ENCODE assay signal across 8 cellular contexts in genomic region chr12:120194226-120194533, GRCh38. TPM values are rescaled to one million over a fixed set of nuclear protein-coding genes. Genes with fewer than 3 reads are reported as not detected.
DNase-seq lines count a peak whose midpoint lies in the region; ATAC-seq and TF ChIP-seq lines count a peak whose summit lies in the region.

No MANE protein-coding gene starts in this region.

- in situ Hi-C loops in ACHN (cut with HindIII; ENCODE audit: low pct_ligation_motif_present, low pct_unique_long_range_greater_than_20kb, low sequenced_read_pairs), result no loop called here

- 0 to 1% (median 0%) methylated on average over 18 of the region's 18 CpGs for WGBS in stomach, 5 donors

- no peak for TF ChIP-seq POLR2A in stomach (IDR thresholded peaks at IDR 0.05)

- H3K9me2 ChIP-seq in GM23338 (ENCODE audit: insufficient read depth), result no peaks in the 10 kb centered on the region

- TF ChIP-seq CTCF in AG09309 (IDR thresholded peaks at IDR 0.05; ENCODE audit: control insufficient read depth, insufficient read depth, low read depth, low read length, missing control alignments), result no peak
- no peak for TF ChIP-seq CTCF in GM23338 (conservative IDR thresholded peaks at IDR 0.05; ENCODE audit: low read depth in 2 of 2)
- TF ChIP-seq CTCF in stomach (IDR thresholded peaks at IDR 0.05), result no peak

- H3K9me3 ChIP-seq in iPS-15b (ENCODE audit: control insufficient read depth, insufficient read depth, low read length), result no peaks in the 10 kb centered on the region
- H3K9me3 ChIP-seq in stomach, result no peaks in the 10 kb centered on the region

- intact Hi-C loops in stomach (cut with DNase I; ENCODE audit: low total_unique reads), result no loop called here

- H4K20me1 ChIP-seq in GM23338 (replicated peaks; ENCODE audit: insufficient read depth), result peaks cover 30% of the 10 kb centered on the region

- H3K27me3 Mint-ChIP-seq in GM23338 (ENCODE audit: insufficient read depth, low read depth, poor library complexity), result peaks cover 24% of the 10 kb centered on the region
- no peaks in the 10 kb centered on the region for H3K27me3 Mint-ChIP-seq in activated CD4-positive, alpha-beta memory T cell treated with anti-CD3 and anti-CD28 coated beads, Interleukin-2, amount 10 ng/mL, durations not matched to agents 7 days and 5 days

- DNase-seq in AG09309 (ENCODE audit: low read depth), result no peak
- no peak for DNase-seq in GM23338 (ENCODE audit: low spot score)
- no peak for DNase-seq in activated CD4-positive, alpha-beta memory T cell treated with anti-CD3 and anti-CD28 coated beads, Interleukin-2, amount 10 ng/mL, durations not matched to agents 7 days and 5 days
- DNase-seq in stomach, result no peak
- no peak for DNase-seq in NCI-H526 treated with DMSO at 0.1 percent for 48 hours (lab: John Stamatoyannopoulos, UW)
- no peak for DNase-seq in ACHN

- H3K36me3 ChIP-seq in GM23338 (ENCODE audit: insufficient read depth) (peaks cover 43% of the 10 kb centered on the region), iPS-15b (ENCODE audit: control insufficient read depth, insufficient read depth, low read length) (peaks cover 43% of the 10 kb centered on the region), stomach (peaks cover 46 to 61% (median 51%) of the 10 kb centered on the region in 4 donors)

- H3K4me1 Mint-ChIP-seq in GM23338, result peaks cover 24% of the 10 kb centered on the region
- H3K4me1 Mint-ChIP-seq in activated CD4-positive, alpha-beta memory T cell treated with anti-CD3 and anti-CD28 coated beads, Interleukin-2, amount 10 ng/mL, durations not matched to agents 7 days and 5 days, result peaks cover 59% of the 10 kb centered on the region

- H3K4me3 Mint-ChIP-seq in GM23338, result peak overlapping the region; percentile 94
- peak overlapping the region; percentile 87 for H3K4me3 Mint-ChIP-seq in activated CD4-positive, alpha-beta memory T cell treated with anti-CD3 and anti-CD28 coated beads, Interleukin-2, amount 10 ng/mL, durations not matched to agents 7 days and 5 days

- no peaks in the 10 kb centered on the region for H3K9me3 Mint-ChIP-seq in GM23338
- H3K9me3 Mint-ChIP-seq in activated CD4-positive, alpha-beta memory T cell treated with anti-CD3 and anti-CD28 coated beads, Interleukin-2, amount 10 ng/mL, durations not matched to agents 7 days and 5 days, result no peaks in the 10 kb centered on the region

- H3K4me1 ChIP-seq in GM23338 (ENCODE audit: insufficient read depth) (peaks cover 19% of the 10 kb centered on the region), iPS-15b (ENCODE audit: control insufficient read depth, insufficient read depth, low read length) (peaks cover 2% of the 10 kb centered on the region), stomach (peaks cover 51 to 77% (median 62%) of the 10 kb centered on the region in 4 donors)

- H3K4me2 ChIP-seq in GM23338, result peak overlapping the region; percentile 98

- H3K27ac ChIP-seq in GM23338 (ENCODE audit: low read depth), result peak overlapping the region; percentile 96
- peak overlapping the region; percentile 76 to 90 (median 87) for H3K27ac ChIP-seq in stomach

- CTCF ChIA-PET in activated CD4-positive, alpha-beta memory T cell treated with anti-CD3 and anti-CD28 coated beads, Interleukin-2, amount 10 ng/mL, durations not matched to agents 7 days and 5 days (lab: Charles Lee), result interaction anchor here (1.2 to 4.5 kb wide), 2 partner anchors 7 to 34 kb away, joined by 5 to 15 read pairs; partner anchors contain the start of gene RPLP0

- H3K4me3 ChIP-seq in AG09309 (ENCODE audit: control insufficient read depth, low read depth, low read length) (peak overlapping the region; percentile 64), GM23338 (peak overlapping the region; percentile 98), iPS-15b (ENCODE audit: low read depth, low read length) (peak overlapping the region; percentile 74), stomach (peak overlapping the region; percentile 74 to 99 (median 96))

- 0 out of 2 replicates have a peak overlapping the region, but pooled peaks have one; percentile 43 for H2AFZ ChIP-seq in GM23338

- POLR2A ChIA-PET in activated CD4-positive, alpha-beta memory T cell treated with anti-CD3 and anti-CD28 coated beads, Interleukin-2, amount 10 ng/mL, durations not matched to agents 7 days and 5 days (lab: Charles Lee), result interaction anchor here (1.1 to 14.8 kb wide), 5 partner anchors 7 to 98 kb away, joined by 3 to 349 read pairs (median 90); partner anchors contain the start of genes RAB35, RNU4-1, RNU4-2 and RPLP0

- H3F3A ChIP-seq in GM23338 (replicated peaks; ENCODE audit: low read depth), result peaks cover 46% of the 10 kb centered on the region

- H3K9ac ChIP-seq in iPS-15b (ENCODE audit: low read depth, low read length), result peak overlapping the region; percentile 96

- TF ChIP-seq EP300 in stomach (IDR thresholded peaks at IDR 0.05), result no peak

- peaks cover 75% of the 10 kb centered on the region for H3K79me2 ChIP-seq in GM23338 (replicated peaks; ENCODE audit: insufficient read depth)

- peak overlapping the region; percentile 92 for H3K27ac Mint-ChIP-seq in GM23338
- H3K27ac Mint-ChIP-seq in activated CD4-positive, alpha-beta memory T cell treated with anti-CD3 and anti-CD28 coated beads, Interleukin-2, amount 10 ng/mL, durations not matched to agents 7 days and 5 days, result peak overlapping the region; percentile 81

- no peaks in the 10 kb centered on the region for H3K27me3 ChIP-seq in GM23338 (ENCODE audit: insufficient read depth)
- H3K27me3 ChIP-seq in iPS-15b (ENCODE audit: control insufficient read depth, insufficient read depth, low read length), result no peaks in the 10 kb centered on the region
- H3K27me3 ChIP-seq in stomach, result no peaks in the 10 kb centered on the region

- H3K36me3 Mint-ChIP-seq in GM23338 (ENCODE audit: low read depth), result peaks cover 68% of the 10 kb centered on the region
- H3K36me3 Mint-ChIP-seq in activated CD4-positive, alpha-beta memory T cell treated with anti-CD3 and anti-CD28 coated beads, Interleukin-2, amount 10 ng/mL, durations not matched to agents 7 days and 5 days (ENCODE audit: low read depth), result peaks cover 54% of the 10 kb centered on the region

- ATAC-seq in GM23338 (no peak; the same call in 2 of the 3 replicates), GM18520 (IDR thresholded peaks at IDR 0.05; ENCODE audit: unreplicated experiment) (no peak)

TF ChIP-seq in GM23338, 12 proteins besides CTCF, POLR2A, EP300 and RAD21 (continues in another document):
- TF ChIP-seq CREB1 (CRISPR knock-in tag; IDR thresholded peaks at IDR 0.05; ENCODE audit: low read depth) (no peak), STAT1 (IDR thresholded peaks at IDR 0.05; ENCODE audit: unreplicated experiment) (no peak)

RNA-seq across cellular contexts. Expression of gene GCN1, which starts 0.3 kb away (rescaled TPM):
- 141 and 177 TPM in 2 replicates for total RNA-seq in GM23338 (2014; rRNA removed; shearing (Covaris generic))
- 18.0 and 18.2 TPM in 2 replicates for polyA plus RNA-seq in GM23338 (2016; fragmentation: Nextera tagmentation; extraction: Ambion mirVana)
- 10 to 100 TPM; 86.0 to 94.3 TPM for total RNA-seq in activated CD4-positive, alpha-beta memory T cell treated with anti-CD3 and anti-CD28 coated beads, Interleukin-2, amount 10 ng/mL, durations not matched to agents 7 days and 5 days
- 100 to 1,000 TPM in 4 of 5 donors, 10 to 100 TPM in 1; 84.0 to 226 (median 130) TPM for total RNA-seq in stomach
- polyA plus RNA-seq in stomach, result 10 to 100 TPM in 2 of 3 donors, 1 to 10 TPM in 1; 8.7 to 14.5 (median 14.1) TPM

RNA-seq across cellular contexts. Expression of gene RPLP0, which starts 6.7 kb away (rescaled TPM):
- total RNA-seq in GM23338 (2014; rRNA removed; shearing (Covaris generic)), result 4,855 and 4,916 TPM in 2 replicates
- polyA plus RNA-seq in GM23338 (2016; fragmentation: Nextera tagmentation; extraction: Ambion mirVana) (2,219 and 2,404 TPM in 2 replicates), stomach (1,000 to 10,000 TPM; 3,548 to 5,463 (median 4,617) TPM)
- 1,000 to 10,000 TPM; 1,823 to 1,853 TPM for total RNA-seq in activated CD4-positive, alpha-beta memory T cell treated with anti-CD3 and anti-CD28 coated beads, Interleukin-2, amount 10 ng/mL, durations not matched to agents 7 days and 5 days
- 1,000 to 10,000 TPM; 1,405 to 2,743 (median 1,647) TPM for total RNA-seq in stomach
